Comparison of ENCODE assay signal across 19 cellular contexts in genomic region chr18:8828798-8829197, GRCh38.
"Had no signal": no experiment of that assay in that cellular context is flagged by ENCODE, and none has a peak within 500 bp of the region (broad histone marks: within the 10 kb centered on the region; RNA-seq: fewer than 3 reads in every experiment).

No MANE protein-coding gene starts in this region.

- H3K4me3 ChIP-seq: cardiac muscle cell, mucosa of descending colon, prostate gland, right lobe of liver, spleen, suprapubic skin had no signal

- H3K4me1 ChIP-seq: prostate gland, right lobe of liver, spleen, suprapubic skin had no signal

- H3K36me3 Mint-ChIP-seq: natural killer cell treated with Interleukin-12 subunit alpha and Interleukin-12 subunit beta and Interleukin-15 and Interleukin-18, amount 100 ng/mL, for 72 hours had no signal

- DNase-seq: activated CD4-positive, alpha-beta T cell treated with anti-CD3 and anti-CD28 coated beads for 48 hours; activated CD8-positive, alpha-beta memory T cell treated with anti-CD3 and anti-CD28 coated beads, Interleukin-2, amount 50 U/mL, for 48 hours; activated CD8-positive, alpha-beta T cell treated with anti-CD3 and anti-CD28 coated beads, Interleukin-2, amount 10 ng/mL, durations not matched to agents 7 days and 5 days; activated naive CD4-positive, alpha-beta T cell treated with Interleukin-2 at 50 U/mL for 16 hours; foreskin keratinocyte; kidney; left ventricle myocardium superior; mucosa of descending colon; occipital lobe; right lobe of liver; spleen; stimulated activated naive CD4-positive, alpha-beta T cell; T-helper 1 cell; WERI-Rb-1 had no signal

- H3K27ac ChIP-seq: cardiac muscle cell, foreskin keratinocyte, prostate gland, right lobe of liver, spleen, suprapubic skin, WERI-Rb-1 had no signal

- H3K9me3 ChIP-seq: mucosa of descending colon, prostate gland, right lobe of liver, spleen, suprapubic skin had no signal

- H3K4me3 Mint-ChIP-seq: activated CD8-positive, alpha-beta T cell treated with anti-CD3 and anti-CD28 coated beads, Interleukin-2, amount 10 ng/mL, durations not matched to agents 7 days and 5 days; activated T-helper 1 cell treated with anti-CD3 and anti-CD28 coated beads, Interleukin-12 subunit alpha, Interleukin-12 subunit beta, Interleukin-2, Interleukin-4 antibody, amounts not matched to agents 30 ng/mL and 10 ng/mL and 1 ng/mL, durations not matched to agents 14 hours and 24 hours and 36 hours; natural killer cell treated with Interleukin-12 subunit alpha and Interleukin-12 subunit beta and Interleukin-15 and Interleukin-18, amount 100 ng/mL, for 72 hours had no signal

- H3K36me3 ChIP-seq: cardiac muscle cell, prostate gland, right lobe of liver, spleen, WERI-Rb-1 had no signal

- H3K27me3 ChIP-seq: cardiac muscle cell, foreskin keratinocyte, right lobe of liver, spleen, suprapubic skin had no signal

- ATAC-seq: activated CD8-positive, alpha-beta T cell treated with anti-CD3 and anti-CD28 coated beads, Interleukin-2, amount 10 ng/mL, durations not matched to agents 7 days and 5 days; foreskin keratinocyte; mucosa of descending colon; natural killer cell treated with Interleukin-12 subunit alpha and Interleukin-12 subunit beta and Interleukin-15 and Interleukin-18, amount 100 ng/mL, for 72 hours; right lobe of liver had no signal

- H3K9me3 Mint-ChIP-seq: activated T-helper 1 cell treated with anti-CD3 and anti-CD28 coated beads, Interleukin-12 subunit alpha, Interleukin-12 subunit beta, Interleukin-2, Interleukin-4 antibody, amounts not matched to agents 30 ng/mL and 10 ng/mL and 1 ng/mL, durations not matched to agents 14 hours and 24 hours and 36 hours had no signal

- H3K27ac Mint-ChIP-seq: activated CD8-positive, alpha-beta T cell treated with anti-CD3 and anti-CD28 coated beads, Interleukin-2, amount 10 ng/mL, durations not matched to agents 7 days and 5 days; activated T-helper 1 cell treated with anti-CD3 and anti-CD28 coated beads, Interleukin-12 subunit alpha, Interleukin-12 subunit beta, Interleukin-2, Interleukin-4 antibody, amounts not matched to agents 30 ng/mL and 10 ng/mL and 1 ng/mL, durations not matched to agents 14 hours and 24 hours and 36 hours; natural killer cell treated with Interleukin-12 subunit alpha and Interleukin-12 subunit beta and Interleukin-15 and Interleukin-18, amount 100 ng/mL, for 72 hours had no signal
